ENCODE assay signal across 19 cellular contexts in the genomic region with DNA sequence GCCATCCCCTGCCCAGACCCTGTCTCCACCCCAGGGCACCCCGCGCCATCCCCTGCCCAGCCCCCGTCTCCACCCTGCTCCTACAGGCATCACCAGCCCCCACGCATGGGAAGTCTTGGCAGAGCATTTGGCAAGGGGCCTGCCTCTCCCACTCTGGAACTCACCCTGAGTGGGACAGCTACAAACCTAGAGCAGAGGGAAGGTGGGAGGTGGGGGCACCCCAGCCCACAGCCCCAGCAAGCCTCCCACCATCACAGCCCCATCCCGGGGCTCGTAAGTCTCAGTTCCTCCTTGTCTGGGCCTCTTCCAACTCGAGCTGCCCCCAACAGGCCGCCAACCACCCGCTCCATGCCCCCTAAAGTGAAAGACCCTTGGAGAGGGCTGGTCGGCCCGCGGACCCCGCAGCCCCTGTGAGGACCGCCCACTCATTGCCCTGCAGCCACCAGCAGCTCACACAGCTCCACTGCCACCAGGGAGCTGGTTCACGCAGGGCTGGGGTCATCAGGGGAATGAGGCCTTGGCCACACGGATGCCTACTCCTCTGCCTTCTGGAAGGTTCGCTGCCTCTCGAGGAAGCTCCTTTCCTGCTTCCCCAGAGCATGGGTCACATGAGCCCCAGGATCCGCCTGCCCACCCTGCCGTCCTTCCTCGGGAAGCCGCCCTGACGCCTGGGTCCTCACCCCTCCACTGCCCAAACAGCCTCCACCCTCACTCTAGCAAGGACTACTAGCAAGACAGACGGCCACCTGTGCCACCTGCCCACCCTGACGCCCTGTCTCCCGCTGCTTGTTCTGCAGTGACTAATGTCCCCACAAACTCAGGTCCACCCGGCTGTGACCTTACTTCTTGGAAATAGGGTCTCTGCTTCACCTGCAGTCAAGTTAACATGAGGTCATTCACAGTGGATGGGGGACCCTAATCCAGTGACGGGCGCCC. TPM values are rescaled to one million over a fixed set of nuclear protein-coding genes. Genes with fewer than 3 reads are reported as not detected.
A peak's percentile ranks its signal among the peaks of the same experiment; 100 is the strongest.
DNase-seq lines count a peak whose midpoint lies in the region; ATAC-seq, FAIRE-seq and TF ChIP-seq lines count a peak whose summit lies in the region.
"Had no signal": no experiment of that assay in that cellular context is flagged by ENCODE, and none has a peak within 500 bp of the region (broad histone marks: within the 10 kb centered on the region; RNA-seq: fewer than 3 reads in every experiment).

No MANE protein-coding gene starts in this region.

- in situ Hi-C loops in GM12878 (cut with MboI) = no loop called here

- WGBS in GM12878 (ENCODE audit: insufficient coverage, insufficient replicate concordance, low lambda C conversion rate, missing lambda C conversion rate) = 25% methylated on average over 27 of the region's 29 CpGs
- no CpG with 5 or more reads among the region's 29 CpGs for WGBS in neuronal stem cell (ENCODE audit: extremely low coverage in 2 of 2, insufficient read length in 2 of 2, insufficient replicate concordance in 1 of 2), 2 donors

- peak overlapping the region; percentile 95 for H2BK120ac ChIP-seq in neuronal stem cell (ENCODE audit: low read depth, low read length)

- no peak for DNase-seq in activated CD8-positive, alpha-beta memory T cell treated with anti-CD3 and anti-CD28 coated beads, Interleukin-2, amount 10 ng/mL, durations not matched to agents 7 days and 5 days
- DNase-seq in activated CD8-positive, alpha-beta memory T cell treated with anti-CD3 and anti-CD28 coated beads, Interleukin-2, amount 50 U/mL, for 48 hours = no peak
- DNase-seq in GM12878 (ENCODE audit: low read depth, low spot score) = no peak
- no peak for DNase-seq in neuronal stem cell (ENCODE audit: low spot score)
- no peak for DNase-seq in progenitor cell of endocrine pancreas (ENCODE audit: low spot score, unreplicated experiment)
- DNase-seq in COLO829 (ENCODE audit: low spot score) = no peak
- no peak for DNase-seq in GDM1 (lab: John Stamatoyannopoulos, UW)
- DNase-seq: activated naive CD4-positive, alpha-beta T cell treated with anti-CD3 and anti-CD28 coated beads, Interleukin-2, amount 50 U/mL, for 16 hours; dermis blood vessel endothelial cell; erythroblast; NCI-H187; uterus had no signal

- SMC1A ChIA-PET in GM12878 (lab: Charles Lee; ENCODE audit: uncharacterized antibody, unreplicated experiment) = no interaction called here

- no peak overlapping the region for H4K8ac ChIP-seq in neuronal stem cell (ENCODE audit: low read depth, low read length)

- peak overlapping the region; percentile 99 for H2AK5ac ChIP-seq in neuronal stem cell (ENCODE audit: low read depth, low read length)

- peak overlapping the region; percentile 40 for H3K27ac Mint-ChIP-seq in activated CD8-positive, alpha-beta memory T cell treated with anti-CD3 and anti-CD28 coated beads, Interleukin-2, amount 10 ng/mL, durations not matched to agents 7 days and 5 days
- H3K27ac Mint-ChIP-seq in progenitor cell of endocrine pancreas = no peak overlapping the region

- H4K20me1 ChIP-seq in GM12878 (ENCODE audit: control insufficient read depth, insufficient read depth) = no peaks in the 10 kb centered on the region

- H2BK12ac ChIP-seq in neuronal stem cell (ENCODE audit: low read length) = peak overlapping the region; percentile 97

- no peak overlapping the region for H3K4ac ChIP-seq in neuronal stem cell (ENCODE audit: low read length)

- FAIRE-seq in GM12878 (lab: Jason Lieb, UNC) = no peak
- FAIRE-seq: A549, H54, TTC549 had no signal

- H3K4me3 Mint-ChIP-seq in activated CD8-positive, alpha-beta memory T cell treated with anti-CD3 and anti-CD28 coated beads, Interleukin-2, amount 10 ng/mL, durations not matched to agents 7 days and 5 days = no peak overlapping the region
- H3K4me3 Mint-ChIP-seq in progenitor cell of endocrine pancreas (ENCODE audit: low read depth) = no peak overlapping the region

- intact Hi-C loops in GM12878 (cut with micrococcal nuclease; ENCODE audit: unreplicated experiment) = no loop called here

- no peak overlapping the region for H4K91ac ChIP-seq in neuronal stem cell (ENCODE audit: low read depth, low read length, poor library complexity)

- CTCF ChIA-PET in activated CD8-positive, alpha-beta memory T cell treated with anti-CD3 and anti-CD28 coated beads, Interleukin-2, amount 10 ng/mL, durations not matched to agents 7 days and 5 days (lab: Charles Lee) = interaction anchor here (1.2 kb wide), 1 partner anchor 22 kb away, joined by 3 read pairs; no protein-coding TSS in a partner anchor
- CTCF ChIA-PET in GM12878 (lab: Yijun Ruan, JAX) = no interaction called here

- H2AFZ ChIP-seq in GM12878 (ENCODE audit: control insufficient read depth, low read depth, low read length) (no peak overlapping the region), neuronal stem cell (ENCODE audit: low read length) (no peak overlapping the region)

- no peaks in the 10 kb centered on the region for H3K9me3 ChIP-seq in HUES6 (ENCODE audit: control insufficient read depth, insufficient read depth, low read depth, low read length)
- H3K9me3 ChIP-seq in GM12878 (replicated peaks; ENCODE audit: control insufficient read depth, insufficient read depth, low read length) = no peaks in the 10 kb centered on the region
- H3K9me3 ChIP-seq in neuronal stem cell (replicated peaks in 1 of 2; ENCODE audit: control insufficient read depth in 2 of 2, insufficient read depth in 1 of 2, low read depth in 1 of 2, low read length in 2 of 2) = no peaks in the 10 kb centered on the region
- H3K9me3 ChIP-seq: A549, gastroesophageal sphincter, spleen, uterus had no signal

- H3K27me3 ChIP-seq in HUES6 (ENCODE audit: control insufficient read depth, insufficient read depth, low read length) (no peaks in the 10 kb centered on the region), GM12878 (replicated peaks in 1 of 2; ENCODE audit: control insufficient read depth in 2 of 2, insufficient read depth in 2 of 2, low read length in 1 of 2) (peaks cover 0 to 1% of the 10 kb centered on the region in 2 experiments; a peak in 3 of 4 replicates), neuronal stem cell (ENCODE audit: control insufficient read depth in 3 of 3, insufficient read depth in 3 of 3, low read depth in 1 of 3, low read length in 3 of 3) (no peaks in the 10 kb centered on the region)
- H3K27me3 ChIP-seq: uterus had no signal

- no peak for TF ChIP-seq RAD21 in GM12878 (IDR thresholded peaks at IDR 0.05; ENCODE audit: insufficient read depth, low read depth, low read length)

- H3K4me3 ChIP-seq in HUES6 (ENCODE audit: low read depth, low read length) = no peak overlapping the region
- H3K4me3 ChIP-seq in GM12878 = no peak overlapping the region
- no peak overlapping the region for H3K4me3 ChIP-seq in neuronal stem cell (ENCODE audit: low read length in 2 of 2)
- H3K4me3 ChIP-seq: A549, gastroesophageal sphincter, SK-N-MC, uterus had no signal

- H3K18ac ChIP-seq in neuronal stem cell (ENCODE audit: low read length) = peak overlapping the region; percentile 97

- peaks cover 28% of the 10 kb centered on the region for H3K4me1 ChIP-seq in HUES6 (ENCODE audit: control insufficient read depth, insufficient read depth, low read length)
- H3K4me1 ChIP-seq in GM12878 (ENCODE audit: control insufficient read depth, insufficient read depth, low read length) = 0 out of 2 replicates have a peak, but pooled peaks cover 4% of the 10 kb centered on the region
- peaks cover 33% of the 10 kb centered on the region in 2 donors for H3K4me1 ChIP-seq in neuronal stem cell (ENCODE audit: control insufficient read depth in 2 of 2, insufficient read depth in 1 of 2, low read depth in 1 of 2, low read length in 2 of 2)
- H3K4me1 ChIP-seq: A549, uterus had no signal

- H3K79me2 ChIP-seq in GM12878 (ENCODE audit: control insufficient read depth, insufficient read depth, low read length) = no peaks in the 10 kb centered on the region

- no peak overlapping the region for H3K9ac ChIP-seq in HUES6 (ENCODE audit: low read length)
- no peak overlapping the region for H3K9ac ChIP-seq in GM12878 (ENCODE audit: control insufficient read depth, insufficient read depth, low read length)
- peak overlapping the region; percentile 44 for H3K9ac ChIP-seq in neuronal stem cell (ENCODE audit: low read depth, low read length, poor library complexity)

- RAD21 ChIA-PET in GM12878 (lab: Charles Lee; ENCODE audit: unreplicated experiment) = interaction anchor here (1.5 kb wide), 1 partner anchor 22 kb away, joined by 3 read pairs; no protein-coding TSS in a partner anchor

- H3K9me3 Mint-ChIP-seq in activated CD8-positive, alpha-beta memory T cell treated with anti-CD3 and anti-CD28 coated beads, Interleukin-2, amount 10 ng/mL, durations not matched to agents 7 days and 5 days (ENCODE audit: low read depth) = no peaks in the 10 kb centered on the region
- no peaks in the 10 kb centered on the region for H3K9me3 Mint-ChIP-seq in progenitor cell of endocrine pancreas (ENCODE audit: low read depth)

- ATAC-seq in activated CD8-positive, alpha-beta memory T cell treated with anti-CD3 and anti-CD28 coated beads, Interleukin-2, amount 10 ng/mL, durations not matched to agents 7 days and 5 days = no peak
- ATAC-seq in GM12878 = no peak
- ATAC-seq: A549, gastroesophageal sphincter had no signal

- H3K23ac ChIP-seq in neuronal stem cell (ENCODE audit: low read depth, low read length, poor library complexity) = peak overlapping the region; percentile 35

- TF ChIP-seq CTCF in GM12878 (IDR thresholded peaks at IDR 0.05 in 2 of 3, conservative IDR thresholded peaks at IDR 0.05 in 1 of 3; ENCODE audit: control insufficient read depth in 2 of 3, extremely low read depth in 1 of 3, insufficient read depth in 1 of 3, low read depth in 3 of 3, low read length in 3 of 3) (no peak), progenitor cell of endocrine pancreas (IDR thresholded peaks at IDR 0.05; ENCODE audit: unreplicated experiment) (no peak)

- H3K4me1 Mint-ChIP-seq in activated CD8-positive, alpha-beta memory T cell treated with anti-CD3 and anti-CD28 coated beads, Interleukin-2, amount 10 ng/mL, durations not matched to agents 7 days and 5 days = peaks cover 14% of the 10 kb centered on the region
- H3K4me1 Mint-ChIP-seq in progenitor cell of endocrine pancreas (ENCODE audit: low read depth) = peaks cover 6% of the 10 kb centered on the region

- no peaks in the 10 kb centered on the region for H3K27me3 Mint-ChIP-seq in activated CD8-positive, alpha-beta memory T cell treated with anti-CD3 and anti-CD28 coated beads, Interleukin-2, amount 10 ng/mL, durations not matched to agents 7 days and 5 days
- no peaks in the 10 kb centered on the region for H3K27me3 Mint-ChIP-seq in progenitor cell of endocrine pancreas

- no peaks in the 10 kb centered on the region for H3K36me3 Mint-ChIP-seq in activated CD8-positive, alpha-beta memory T cell treated with anti-CD3 and anti-CD28 coated beads, Interleukin-2, amount 10 ng/mL, durations not matched to agents 7 days and 5 days
- H3K36me3 Mint-ChIP-seq in progenitor cell of endocrine pancreas (ENCODE audit: insufficient read depth) = peaks cover 2% of the 10 kb centered on the region

- H2BK15ac ChIP-seq in neuronal stem cell (ENCODE audit: low read length) = peak overlapping the region; percentile 99

- POLR2A ChIA-PET in GM12878 (lab: Charles Lee) = no interaction called here

- H3K4me2 ChIP-seq in GM12878 (ENCODE audit: control insufficient read depth, insufficient read depth) (no peak overlapping the region), neuronal stem cell (ENCODE audit: insufficient read depth, low read length, poor library complexity, severe bottlenecking) (no peak overlapping the region)
- H3K4me2 ChIP-seq: A549 had no signal

- H3K27ac ChIP-seq in HUES6 (ENCODE audit: low read depth, low read length) (0 out of 2 replicates have a peak overlapping the region, but pooled peaks have one; percentile 51), GM12878 (ENCODE audit: control insufficient read depth, insufficient read depth) (no peak overlapping the region), neuronal stem cell (replicated peaks; ENCODE audit: low read length) (no peak overlapping the region)
- H3K27ac ChIP-seq: A549, gastroesophageal sphincter, SK-N-MC, uterus had no signal

- TF ChIP-seq EP300 in GM12878 (IDR thresholded peaks at IDR 0.05; ENCODE audit: borderline replicate concordance in 1 of 2, control insufficient read depth in 1 of 2, low read depth in 2 of 2, low read length in 2 of 2) = no peak

- peak overlapping the region; percentile 94 for H3K14ac ChIP-seq in neuronal stem cell (ENCODE audit: low read length)

- no peak for TF ChIP-seq POLR2A in GM12878 (IDR thresholded peaks at IDR 0.05; ENCODE audit: low read depth, low read length)

- no TSS peak for BruUV-seq in GM12878 (replicated peaks; lab: Mats Ljungman, UMichigan)

- H2BK5ac ChIP-seq in neuronal stem cell (ENCODE audit: low read length) = peak overlapping the region; percentile 90

- H3K79me1 ChIP-seq in neuronal stem cell (ENCODE audit: low read depth, low read length) = peaks cover 10% of the 10 kb centered on the region

- H3K36me3 ChIP-seq in HUES6 (ENCODE audit: control insufficient read depth, insufficient read depth, low read length) = no peaks in the 10 kb centered on the region
- H3K36me3 ChIP-seq in GM12878 (ENCODE audit: control insufficient read depth in 2 of 2, insufficient read depth in 2 of 2, low read length in 1 of 2) = no peaks in the 10 kb centered on the region
- peaks cover 4 to 6% of the 10 kb centered on the region in 2 donors for H3K36me3 ChIP-seq in neuronal stem cell (replicated peaks in 1 of 2; ENCODE audit: control insufficient read depth in 2 of 2, insufficient read depth in 2 of 2, low read length in 2 of 2)
- H3K36me3 ChIP-seq: gastroesophageal sphincter, spleen, uterus had no signal

RNA-seq across cellular contexts. Expression of a gene that starts 14.4 kb away (rescaled TPM):
- 10 to 100 TPM in 1 of 2 experiments, 1 to 10 TPM in 1; 2.1 to 11.2 TPM for total RNA-seq in activated CD8-positive, alpha-beta memory T cell treated with anti-CD3 and anti-CD28 coated beads, Interleukin-2, amount 10 ng/mL, durations not matched to agents 7 days and 5 days
- total RNA-seq in GM12878 (2013; cell fraction: nucleolus; rRNA removed) = 23.2 and 27.8 TPM in 2 replicates
- total RNA-seq in GM12878 (2014; rRNA removed) (not detected in 2 replicates), GM12878 (2014; rRNA removed; fragmentation: Illumina TruSeq; extraction: Trizol) (not detected in 2 replicates), GM12878 (2021) (0.32 and 0.41 TPM in 2 replicates), progenitor cell of endocrine pancreas (79.2 and 83.8 TPM in 2 replicates)
- polyA plus RNA-seq in GM12878 (2011; ENCODE audit: low read depth) = not detected
- polyA plus RNA-seq in GM12878 (2011; rRNA removed) (0.06 TPM in 1 of 2 replicates, not detected in the other), GM12878 (2014; fragmentation: Illumina TruSeq; extraction: Trizol) (not detected in 2 replicates), GM12878 (2014; fragmentation: Nextera tagmentation; extraction: Ambion mirVana) (not detected), GM12878 (2014; rRNA removed) (0.01 and 0.03 TPM in 2 replicates), GM12878 (2016; fragmentation: Nextera tagmentation; extraction: Ambion mirVana) (not detected)
- polyA plus RNA-seq in GM12878 (2011; cell fraction: cytosol; rRNA removed) = 0.03 TPM in 2 replicates
- polyA plus RNA-seq in GM12878 (2011; cell fraction: nucleus; rRNA removed) = 1.6 and 1.8 TPM in 2 replicates
- 0.20 and 0.24 TPM in 2 replicates for polyA plus RNA-seq in GM12878 (2012)
- 0.05 TPM in 1 of 2 replicates, not detected in the other for polyA minus RNA-seq in GM12878 (2011; rRNA and poly(A)+ RNA removed)
- 0.21 and 0.27 TPM in 2 replicates for polyA minus RNA-seq in GM12878 (2011; cell fraction: cytosol; rRNA and poly(A)+ RNA removed)
- polyA minus RNA-seq in GM12878 (2011; cell fraction: nucleus; rRNA and poly(A)+ RNA removed) = 0.19 and 0.24 TPM in 2 replicates
- polyA plus RNA-seq in neuronal stem cell (2013, experiment 1 of 2) = 10.3 TPM
- 10.0 TPM for polyA plus RNA-seq in neuronal stem cell (2013, experiment 2 of 2)

RNA-seq across cellular contexts. Expression of a gene that starts 27.9 kb away (rescaled TPM):
- total RNA-seq in activated CD8-positive, alpha-beta memory T cell treated with anti-CD3 and anti-CD28 coated beads, Interleukin-2, amount 10 ng/mL, durations not matched to agents 7 days and 5 days = 10 to 100 TPM in 1 of 2 experiments, 1 to 10 TPM in 1; 8.6 to 13.2 TPM
- 3.6 and 3.8 TPM in 2 replicates for total RNA-seq in GM12878 (2013; cell fraction: nucleolus; rRNA removed)
- total RNA-seq in GM12878 (2014; rRNA removed) (5.3 and 5.8 TPM in 2 replicates), GM12878 (2014; rRNA removed; fragmentation: Illumina TruSeq; extraction: Trizol) (7.3 and 7.6 TPM in 2 replicates), GM12878 (2021) (9.6 and 10.9 TPM in 2 replicates), progenitor cell of endocrine pancreas (30.7 and 31.4 TPM in 2 replicates)
- 11.2 TPM for polyA plus RNA-seq in GM12878 (2011; ENCODE audit: low read depth)
- polyA plus RNA-seq in GM12878 (2011; rRNA removed) (14.6 and 16.5 TPM in 2 replicates), GM12878 (2014; fragmentation: Illumina TruSeq; extraction: Trizol) (12.1 and 12.2 TPM in 2 replicates), GM12878 (2014; fragmentation: Nextera tagmentation; extraction: Ambion mirVana) (1 to 10 TPM; 1.5 to 5.2 TPM), GM12878 (2014; rRNA removed) (10.5 and 11.6 TPM in 2 replicates), GM12878 (2016; fragmentation: Nextera tagmentation; extraction: Ambion mirVana) (1 to 10 TPM; 6.9 to 8.3 TPM)
- polyA plus RNA-seq in GM12878 (2011; cell fraction: cytosol; rRNA removed) = 16.9 and 19.2 TPM in 2 replicates
- 5.5 and 7.1 TPM in 2 replicates for polyA plus RNA-seq in GM12878 (2011; cell fraction: nucleus; rRNA removed)
- 15.3 TPM in 2 replicates for polyA plus RNA-seq in GM12878 (2012)
- 9.4 and 14.6 TPM in 2 replicates for polyA minus RNA-seq in GM12878 (2011; rRNA and poly(A)+ RNA removed)
- polyA minus RNA-seq in GM12878 (2011; cell fraction: cytosol; rRNA and poly(A)+ RNA removed) = 5.7 and 6.7 TPM in 2 replicates
- 1.6 and 3.5 TPM in 2 replicates for polyA minus RNA-seq in GM12878 (2011; cell fraction: nucleus; rRNA and poly(A)+ RNA removed)
- polyA plus RNA-seq in neuronal stem cell (2013, experiment 1 of 2) = 13.4 TPM
- polyA plus RNA-seq in neuronal stem cell (2013, experiment 2 of 2) = 13.2 TPM

RNA-seq across cellular contexts. Expression of a gene that starts 53.0 kb away (rescaled TPM):
- 10 to 100 TPM; 38.1 to 43.8 TPM for total RNA-seq in activated CD8-positive, alpha-beta memory T cell treated with anti-CD3 and anti-CD28 coated beads, Interleukin-2, amount 10 ng/mL, durations not matched to agents 7 days and 5 days
- total RNA-seq in GM12878 (2013; cell fraction: nucleolus; rRNA removed) = 44.4 and 44.8 TPM in 2 replicates
- total RNA-seq in GM12878 (2014; rRNA removed) (41.9 and 49.1 TPM in 2 replicates), GM12878 (2014; rRNA removed; fragmentation: Illumina TruSeq; extraction: Trizol) (22.8 and 23.8 TPM in 2 replicates), GM12878 (2021) (37.8 and 44.4 TPM in 2 replicates), progenitor cell of endocrine pancreas (28.1 and 29.9 TPM in 2 replicates)
- polyA plus RNA-seq in GM12878 (2011; ENCODE audit: low read depth) = 10.6 TPM
- polyA plus RNA-seq in GM12878 (2011; rRNA removed) (28.7 and 49.1 TPM in 2 replicates), GM12878 (2014; fragmentation: Illumina TruSeq; extraction: Trizol) (13.8 and 46.8 TPM in 2 replicates), GM12878 (2014; fragmentation: Nextera tagmentation; extraction: Ambion mirVana) (1 to 10 TPM; 3.2 to 7.6 TPM), GM12878 (2014; rRNA removed) (65.8 and 72.6 TPM in 2 replicates), GM12878 (2016; fragmentation: Nextera tagmentation; extraction: Ambion mirVana) (10 to 100 TPM; 52.5 to 58.5 TPM)
- polyA plus RNA-seq in GM12878 (2011; cell fraction: cytosol; rRNA removed) = 63.6 and 87.5 TPM in 2 replicates
- polyA plus RNA-seq in GM12878 (2011; cell fraction: nucleus; rRNA removed) = 186 and 229 TPM in 2 replicates
- polyA plus RNA-seq in GM12878 (2012) = 21.0 and 25.2 TPM in 2 replicates
- 22.7 and 36.0 TPM in 2 replicates for polyA minus RNA-seq in GM12878 (2011; rRNA and poly(A)+ RNA removed)
- 15.2 and 22.9 TPM in 2 replicates for polyA minus RNA-seq in GM12878 (2011; cell fraction: cytosol; rRNA and poly(A)+ RNA removed)
- polyA minus RNA-seq in GM12878 (2011; cell fraction: nucleus; rRNA and poly(A)+ RNA removed) = 34.2 and 49.2 TPM in 2 replicates
- 24.6 TPM for polyA plus RNA-seq in neuronal stem cell (2013, experiment 1 of 2)
- polyA plus RNA-seq in neuronal stem cell (2013, experiment 2 of 2) = 25.7 TPM

RNA-seq across cellular contexts. Expression of a gene that starts 55.4 kb away (rescaled TPM):
- total RNA-seq in activated CD8-positive, alpha-beta memory T cell treated with anti-CD3 and anti-CD28 coated beads, Interleukin-2, amount 10 ng/mL, durations not matched to agents 7 days and 5 days = 10 to 100 TPM in 1 of 2 experiments, 1 to 10 TPM in 1; 2.1 to 15.2 TPM
- 89.6 and 102 TPM in 2 replicates for total RNA-seq in GM12878 (2013; cell fraction: nucleolus; rRNA removed)
- total RNA-seq in GM12878 (2014; rRNA removed) = 18.6 and 20.4 TPM in 2 replicates
- total RNA-seq in GM12878 (2014; rRNA removed; fragmentation: Illumina TruSeq; extraction: Trizol) = 7.8 and 8.5 TPM in 2 replicates
- 49.6 and 54.2 TPM in 2 replicates for total RNA-seq in GM12878 (2021)
- 5.6 TPM for polyA plus RNA-seq in GM12878 (2011; ENCODE audit: low read depth)
- 3.3 and 6.5 TPM in 2 replicates for polyA plus RNA-seq in GM12878 (2011; rRNA removed)
- 9.1 and 11.1 TPM in 2 replicates for polyA plus RNA-seq in GM12878 (2011; cell fraction: cytosol; rRNA removed)
- polyA plus RNA-seq in GM12878 (2011; cell fraction: nucleus; rRNA removed) = 63.3 and 74.6 TPM in 2 replicates
- 19.5 and 20.0 TPM in 2 replicates for polyA plus RNA-seq in GM12878 (2012)
- 3.4 and 9.3 TPM in 2 replicates for polyA plus RNA-seq in GM12878 (2014; fragmentation: Illumina TruSeq; extraction: Trizol)
- polyA plus RNA-seq in GM12878 (2014; fragmentation: Nextera tagmentation; extraction: Ambion mirVana) = under 1 TPM; 0.08 to 0.22 TPM
- polyA plus RNA-seq in GM12878 (2014; rRNA removed) = 20.4 and 28.7 TPM in 2 replicates
- 10 to 100 TPM; 24.8 to 29.4 TPM for polyA plus RNA-seq in GM12878 (2016; fragmentation: Nextera tagmentation; extraction: Ambion mirVana)
- 10.9 and 22.2 TPM in 2 replicates for polyA minus RNA-seq in GM12878 (2011; rRNA and poly(A)+ RNA removed)
- polyA minus RNA-seq in GM12878 (2011; cell fraction: cytosol; rRNA and poly(A)+ RNA removed) = 13.4 and 15.6 TPM in 2 replicates
- polyA minus RNA-seq in GM12878 (2011; cell fraction: nucleus; rRNA and poly(A)+ RNA removed) = 23.7 and 49.5 TPM in 2 replicates
- polyA plus RNA-seq in neuronal stem cell (2013, experiment 1 of 2) = 0.18 TPM
- 0.19 TPM for polyA plus RNA-seq in neuronal stem cell (2013, experiment 2 of 2)
- 2.2 and 2.4 TPM in 2 replicates for total RNA-seq in progenitor cell of endocrine pancreas
- total RNA-seq: dermis blood vessel endothelial cell had no signal
